9 cellular contexts compared by ENCODE assay signal in genomic region chr9:87973791-87974292, GRCh38. TPM values are rescaled to one million over a fixed set of nuclear protein-coding genes. Genes with fewer than 3 reads are reported as not detected.
A peak's percentile ranks its signal among the peaks of the same experiment; 100 is the strongest.
DNase-seq lines count a peak whose midpoint lies in the region; ATAC-seq and TF ChIP-seq lines count a peak whose summit lies in the region.
"Had no signal": no experiment of that assay in that cellular context is flagged by ENCODE, and none has a peak within 500 bp of the region (broad histone marks: within the 10 kb centered on the region; RNA-seq: fewer than 3 reads in every experiment).

No MANE protein-coding gene starts in this region.

- H3K79me2 ChIP-seq in mesendoderm (ENCODE audit: control insufficient read depth, insufficient read depth, low read length): no peaks in the 10 kb centered on the region

- H3K56ac ChIP-seq in mesendoderm (ENCODE audit: low read length): peak overlapping the region; percentile 78

- in situ Hi-C loops in brain microvascular endothelial cell (cut with HindIII; ENCODE audit: low pct_ligation_motif_present, low sequenced_read_pairs): no loop called here

- H3K18ac ChIP-seq in mesendoderm (ENCODE audit: low read length): no peak overlapping the region

- no peak overlapping the region for H2AK5ac ChIP-seq in mesendoderm (ENCODE audit: low read length)

- H3K36me3 ChIP-seq in heart left ventricle: no peaks in the 10 kb centered on the region
- H3K36me3 ChIP-seq in brain microvascular endothelial cell (replicated peaks): no peaks in the 10 kb centered on the region
- no peaks in the 10 kb centered on the region for H3K36me3 ChIP-seq in mesendoderm (ENCODE audit: control insufficient read depth, insufficient read depth, low read length)
- H3K36me3 ChIP-seq in vagina: no peaks in the 10 kb centered on the region

- TF ChIP-seq CTCF in heart left ventricle (IDR thresholded peaks at IDR 0.05) (no peak), brain microvascular endothelial cell (IDR thresholded peaks at IDR 0.05; ENCODE audit: low read depth, low read length, missing control alignments) (no peak), vagina (IDR thresholded peaks at IDR 0.05) (no peak)

- no peaks in the 10 kb centered on the region for H3K79me1 ChIP-seq in mesendoderm (ENCODE audit: low read length)

- H3K27me3 ChIP-seq in heart left ventricle (no peaks in the 10 kb centered on the region), brain microvascular endothelial cell (replicated peaks) (no peaks in the 10 kb centered on the region), mesendoderm (ENCODE audit: insufficient read depth, low read length, poor library complexity) (no peaks in the 10 kb centered on the region), vagina (no peaks in the 10 kb centered on the region)

- H3K9ac ChIP-seq in mesendoderm (ENCODE audit: low read length): peak overlapping the region; percentile 62

- intact Hi-C loops in heart left ventricle (cut with DNase I): no loop called here
- intact Hi-C loops in Right ventricle myocardium superior (cut with DNase I): no loop called here
- intact Hi-C loops in vagina (cut with DNase I): no loop called here

- TF ChIP-seq POLR2A in heart left ventricle (IDR thresholded peaks at IDR 0.05): no peak
- TF ChIP-seq POLR2A in vagina (IDR thresholded peaks at IDR 0.05): no peak

- no peak overlapping the region for H3K4ac ChIP-seq in mesendoderm (ENCODE audit: low read depth, low read length)

- H3K4me1 ChIP-seq in heart left ventricle (peaks cover 0 to 23% (median 5%) of the 10 kb centered on the region in 12 donors), mesendoderm (ENCODE audit: control insufficient read depth, low read depth, low read length) (no peaks in the 10 kb centered on the region), vagina (peaks cover 14% of the 10 kb centered on the region)

- no peak overlapping the region for H4K5ac ChIP-seq in mesendoderm (ENCODE audit: low read length)

- H3K23ac ChIP-seq in mesendoderm (ENCODE audit: low read length): no peak overlapping the region

- H3K27ac ChIP-seq in heart left ventricle (peak overlapping the region in 6 of 12 donors; percentile 15 to 80 (median 60)), brain microvascular endothelial cell (peak overlapping the region; percentile 57), mesendoderm (ENCODE audit: low read depth, low read length) (no peak overlapping the region), vagina (peak overlapping the region; percentile 51)

- H4K8ac ChIP-seq in mesendoderm (ENCODE audit: low read depth, low read length): no peak overlapping the region

- H3K9me3 ChIP-seq in heart left ventricle: no peaks in the 10 kb centered on the region
- H3K9me3 ChIP-seq in vagina: no peaks in the 10 kb centered on the region

- ATAC-seq in heart left ventricle: no peak
- no peak for ATAC-seq in Right ventricle myocardium superior (ENCODE audit: poor library complexity)
- no peak for ATAC-seq in GM21447 (IDR thresholded peaks at IDR 0.05; ENCODE audit: unreplicated experiment)

- peak overlapping the region; percentile 87 for H3K4me2 ChIP-seq in mesendoderm (ENCODE audit: low read length)

- no peak overlapping the region for H2BK15ac ChIP-seq in mesendoderm (replicated peaks; ENCODE audit: low read depth)

- H3K4me3 ChIP-seq in heart left ventricle (peak overlapping the region; percentile 44 to 72 (median 64)), brain microvascular endothelial cell (ENCODE audit: low read depth, low read length) (peak overlapping the region; percentile 77), mesendoderm (ENCODE audit: low read length) (peak overlapping the region; percentile 78), vagina (peak overlapping the region; percentile 55 to 88)

- no peak overlapping the region for H2BK5ac ChIP-seq in mesendoderm (ENCODE audit: low read length)

- DNase-seq in heart left ventricle (no peak), Right ventricle myocardium superior (no peak), brain microvascular endothelial cell (no peak), mesendoderm (peak; percentile 53), vagina (ENCODE audit: extremely low spot score in 2 of 2) (no peak), MV-4-11 (lab: John Stamatoyannopoulos, UW) (no peak)
- DNase-seq in activated CD4-positive, CD25-positive, alpha-beta regulatory T cell (lab: John Stamatoyannopoulos, UW): no peak

- H2BK120ac ChIP-seq in mesendoderm (ENCODE audit: low read depth, low read length): no peak overlapping the region

- 36 to 41% (median 38%) methylated on average over 18 of the region's 18 CpGs for WGBS in heart left ventricle, 4 donors
- no CpG with 5 or more reads among the region's 18 CpGs for WGBS in mesendoderm (ENCODE audit: extremely low coverage, insufficient coverage, low lambda C conversion rate)

RNA-seq across cellular contexts. Expression of gene CDK20, which starts 0.5 kb away (rescaled TPM):
- total RNA-seq in heart left ventricle: 1 to 10 TPM; 1.2 to 4.8 (median 1.9) TPM
- polyA plus RNA-seq in heart left ventricle: 1 to 10 TPM; 1.6 to 3.1 TPM
- total RNA-seq in Right ventricle myocardium superior: 3.6 TPM
- polyA plus RNA-seq in mesendoderm (2013, experiment 1 of 2): 1.4 TPM
- 1.7 TPM for polyA plus RNA-seq in mesendoderm (2013, experiment 2 of 2)
- total RNA-seq in vagina: 2.9 TPM

RNA-seq across cellular contexts. Expression of gene SPATA31C1, which starts 56.1 kb away (rescaled TPM):
- total RNA-seq in heart left ventricle (not detected), Right ventricle myocardium superior (not detected), vagina (not detected)
- polyA plus RNA-seq in heart left ventricle: not detected
- polyA plus RNA-seq in mesendoderm (2013, experiment 1 of 2): 0.03 TPM
- polyA plus RNA-seq in mesendoderm (2013, experiment 2 of 2): 0.01 TPM
- total RNA-seq: dermis microvascular lymphatic vessel endothelial cell had no signal
